ENCODE assay signal across 8 cellular contexts in the genomic region with DNA sequence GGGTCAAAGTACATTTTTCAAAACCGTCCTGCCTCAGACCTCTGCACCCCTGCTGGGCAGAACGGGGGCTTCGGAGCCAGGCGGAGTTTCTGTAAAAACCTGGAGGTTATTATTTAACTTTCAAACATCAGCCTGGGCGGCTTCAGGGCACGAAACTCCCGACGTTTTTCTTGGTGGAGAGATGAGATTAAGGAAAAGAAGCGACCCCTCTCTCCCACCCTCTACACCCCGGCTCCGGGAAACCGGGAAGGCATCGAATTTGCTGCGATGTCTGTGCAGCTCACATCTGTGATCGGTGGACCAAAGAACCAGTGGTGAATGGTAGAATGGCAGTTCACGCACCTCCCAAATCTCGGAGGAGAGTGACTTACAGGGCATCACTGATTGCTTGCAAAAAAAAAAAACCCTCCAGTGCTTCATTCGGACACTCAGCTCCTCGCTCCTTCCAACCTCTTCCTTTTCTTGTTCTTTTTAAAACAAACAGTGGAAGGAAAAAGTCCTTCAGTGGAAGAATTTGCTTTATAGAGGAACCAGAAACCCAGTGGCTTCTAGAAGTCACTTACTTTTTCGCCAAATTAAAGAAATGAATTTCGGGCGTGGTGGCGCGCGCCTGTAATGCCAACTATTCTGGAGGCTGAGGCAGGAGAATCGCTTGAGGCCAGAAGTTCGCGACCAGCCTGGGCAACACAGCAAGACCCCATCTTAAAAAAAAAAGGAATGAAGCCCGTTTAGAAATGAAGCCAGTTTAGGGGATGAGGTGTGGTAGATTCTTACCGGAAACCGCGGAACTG. TPM values are rescaled to one million over a fixed set of nuclear protein-coding genes. Genes with fewer than 3 reads are reported as not detected.
DNase-seq lines count a peak whose midpoint lies in the region; ATAC-seq and TF ChIP-seq lines count a peak whose summit lies in the region.

No MANE protein-coding gene starts in this region.

- H3K9me2 ChIP-seq in PC-9 (ENCODE audit: insufficient read depth), result no peaks in the 10 kb centered on the region

- H3K9me3 ChIP-seq in PC-9 (ENCODE audit: insufficient read depth, low read depth) (no peaks in the 10 kb centered on the region), body of pancreas (no peaks in the 10 kb centered on the region), skeletal muscle tissue (ENCODE audit: control insufficient read depth in 3 of 3, low read length in 3 of 3) (no peaks in the 10 kb centered on the region)

- H3K36me3 ChIP-seq in PC-9 (ENCODE audit: low read depth) (no peaks in the 10 kb centered on the region), body of pancreas (replicated peaks in 1 of 2; ENCODE audit: insufficient read depth in 1 of 2, low read depth in 2 of 2) (no peaks in the 10 kb centered on the region), skeletal muscle tissue (ENCODE audit: control insufficient read depth in 3 of 3, insufficient read depth in 3 of 3, low read length in 3 of 3) (peaks cover 0 to 2% (median 0%) of the 10 kb centered on the region in 3 donors)

- POLR2A ChIA-PET in PC-9 (lab: Charles Lee; ENCODE audit: unreplicated experiment), result interaction anchor here (0.6 to 0.7 kb wide), 2 partner anchors 11 to 69 kb away, joined by 3 to 4 read pairs; no protein-coding TSS in a partner anchor

- H3K79me2 ChIP-seq in PC-9 (ENCODE audit: low read depth), result peaks cover 38% of the 10 kb centered on the region

- H3K4me2 ChIP-seq in PC-9, result peak overlapping the region; percentile 81

- H3K27ac ChIP-seq in PC-9 (peak overlapping the region; percentile 52), body of pancreas (peak overlapping the region; percentile 81 to 96 (median 96)), skeletal muscle tissue (ENCODE audit: low read depth, low read length) (peak overlapping the region; percentile 88)

- WGBS in body of pancreas, 2 donors, result 29 to 37% methylated on average over 28 to 32 of the region's 32 CpGs

- CTCF ChIA-PET in PC-9 (lab: Charles Lee), result interaction anchor here (0.7 kb wide), 4 partner anchors 11 to 1422 kb away, joined by 3 to 5 read pairs (median 4); no protein-coding TSS in a partner anchor

- H3K27me3 ChIP-seq in PC-9 (ENCODE audit: insufficient read depth, low read depth) (no peaks in the 10 kb centered on the region), body of pancreas (no peaks in the 10 kb centered on the region), skeletal muscle tissue (ENCODE audit: control insufficient read depth in 3 of 3, insufficient read depth in 3 of 3, low read length in 3 of 3) (no peaks in the 10 kb centered on the region)

- H3K4me3 ChIP-seq in PC-9 (peak overlapping the region; percentile 67), body of pancreas (peak overlapping the region; percentile 56 to 97), skeletal muscle tissue (ENCODE audit: low read length in 3 of 3) (peak overlapping the region; percentile 85 to 96 (median 88))

- TF ChIP-seq CTCF in PC-9 (conservative IDR thresholded peaks at IDR 0.05), result no peak
- TF ChIP-seq CTCF in body of pancreas (IDR thresholded peaks at IDR 0.05), result peak in 4 of 7 experiments; percentile 2 to 42 (median 30)

- intact Hi-C loops in PC-9 (cut with micrococcal nuclease; ENCODE audit: unreplicated experiment), result no loop called here
- intact Hi-C loops in body of pancreas (cut with DNase I), result no loop called here

- no peak for TF ChIP-seq POLR2A in body of pancreas (IDR thresholded peaks at IDR 0.05)

- no peaks in the 10 kb centered on the region for H4K20me1 ChIP-seq in PC-9 (ENCODE audit: insufficient read depth)

- H3F3A ChIP-seq in PC-9 (ENCODE audit: insufficient read depth, low read depth), result peaks cover 20% of the 10 kb centered on the region; the same call in 1 of the 2 replicates

- peaks cover 20% of the 10 kb centered on the region for H3K4me1 ChIP-seq in PC-9 (replicated peaks; ENCODE audit: insufficient read depth)
- H3K4me1 ChIP-seq in body of pancreas, result peaks cover 55% of the 10 kb centered on the region
- peaks cover 7 to 12% (median 9%) of the 10 kb centered on the region in 3 donors for H3K4me1 ChIP-seq in skeletal muscle tissue (ENCODE audit: control insufficient read depth in 3 of 3, insufficient read depth in 3 of 3, low read length in 3 of 3)

- H2AFZ ChIP-seq in PC-9, result peak overlapping the region; percentile 97

- H3K9ac ChIP-seq in skeletal muscle tissue (ENCODE audit: low read depth in 1 of 3, low read length in 3 of 3), result peak overlapping the region; percentile 93 to 95 (median 94)

- TSS peak; percentile 60 for BruUV-seq in PC-9 (replicated peaks; lab: Mats Ljungman, UMichigan)

- peak; percentile 2 to 14 for DNase-seq in NOMO-1 (lab: John Stamatoyannopoulos, UW; ENCODE audit: unreplicated experiment in 2 of 2)
- no peak for DNase-seq in NOMO-1 treated with dmso at 0.1 percent for 144 hours (lab: John Stamatoyannopoulos, UW; ENCODE audit: unreplicated experiment)
- no peak for DNase-seq in PC-9
- DNase-seq in body of pancreas, result peak in 2 of 4 donors; percentile 19
- DNase-seq in iPS-NIHi11 (ENCODE audit: low spot score), result peak; percentile 46

- ATAC-seq in HG02938 (IDR thresholded peaks at IDR 0.05; ENCODE audit: unreplicated experiment), result peak; percentile 33
- ATAC-seq in body of pancreas, result no peak
- no peak for ATAC-seq in HG03095 (IDR thresholded peaks at IDR 0.05; ENCODE audit: unreplicated experiment)

RNA-seq across cellular contexts. Expression of gene PHACTR4, which starts 0.9 kb away (rescaled TPM):
- total RNA-seq in PC-9 (2021) (33.2 and 45.1 TPM in 2 replicates), body of pancreas (10 to 100 TPM; 14.5 to 32.6 TPM), skeletal muscle tissue (5.2 TPM)

RNA-seq across cellular contexts. Expression of gene MED18, which starts 41.6 kb away (rescaled TPM):
- total RNA-seq in PC-9 (2021) (18.9 and 21.9 TPM in 2 replicates), body of pancreas (10 to 100 TPM in 1 of 2 donors, 1 to 10 TPM in 1; 7.3 to 10.5 TPM), skeletal muscle tissue (20.9 TPM)

Comparison
In these comparisons a context has a peak if more than half of its experiments do, and no peak if none do; other contexts are left out.
1. DNase-seq: peak in NOMO-1 (2 of 2) and iPS-NIHi11 (single experiment); none in NOMO-1 treated with dmso at 0.1 percent for 144 hours (single experiment) and PC-9 (0 of 2).
2. Peak in every context shown above with its lines, with median percentiles within 50 percentile points of each other: H3K27ac ChIP-seq and H3K4me3 ChIP-seq.